8 cellular contexts compared by ENCODE assay signal in genomic region chr17:58658804-58659713, GRCh38. TPM values are rescaled to one million over a fixed set of nuclear protein-coding genes. Genes with fewer than 3 reads are reported as not detected.
DNase-seq lines count a peak whose midpoint lies in the region; TF ChIP-seq lines count a peak whose summit lies in the region.

No MANE protein-coding gene starts in this region.

- H3K4me3 Mint-ChIP-seq in HFFc6, result peak overlapping the region; percentile 78

- H3K79me2 ChIP-seq in parathyroid adenoma, result no peaks in the 10 kb centered on the region

- H3K4me3 ChIP-seq in adipocyte (ENCODE audit: low read length), result peak overlapping the region; percentile 66
- peak overlapping the region; percentile 60 for H3K4me3 ChIP-seq in parathyroid adenoma (ENCODE audit: low read depth, low read length)
- H3K4me3 ChIP-seq in tibial artery, result peak overlapping the region; percentile 42 to 51

- peak overlapping the region; percentile 87 for H3K9ac ChIP-seq in adipocyte (ENCODE audit: low read length)
- no peak overlapping the region for H3K9ac ChIP-seq in parathyroid adenoma

- H3K27ac ChIP-seq in parathyroid adenoma, result peak overlapping the region; percentile 66
- H3K27ac ChIP-seq in tibial artery, result peak overlapping the region; percentile 62 to 77

- H2AFZ ChIP-seq in parathyroid adenoma, result peak overlapping the region; percentile 80

- peak overlapping the region; percentile 83 for H3K4me2 ChIP-seq in parathyroid adenoma (ENCODE audit: low read length)

- DNase-seq in GM04504 (ENCODE audit: low read depth) (peak; percentile 83), HFFc6 (peak; percentile 98), NCI-H1105 (lab: John Stamatoyannopoulos, UW) (peak; percentile 80), SKM-1 (lab: John Stamatoyannopoulos, UW; ENCODE audit: unreplicated experiment) (peak; percentile 88), adipocyte (ENCODE audit: low read depth) (peak; percentile 88), cardiac septum (ENCODE audit: low spot score) (peak; percentile 76), tibial artery (peak; percentile 54 to 79)

- H3K36me3 Mint-ChIP-seq in HFFc6 (ENCODE audit: low read depth), result peaks cover 4% of the 10 kb centered on the region; the same call in 1 of the 2 replicates

- H3K9me3 ChIP-seq in adipocyte (ENCODE audit: control insufficient read depth, low read length), result no peaks in the 10 kb centered on the region
- H3K9me3 ChIP-seq in parathyroid adenoma (ENCODE audit: control insufficient read depth, low read length), result no peaks in the 10 kb centered on the region
- H3K9me3 ChIP-seq in tibial artery, result no peaks in the 10 kb centered on the region

- peaks cover 11% of the 10 kb centered on the region for H3K9me3 Mint-ChIP-seq in HFFc6

- H3K4me1 Mint-ChIP-seq in HFFc6 (ENCODE audit: low read depth), result peaks cover 18% of the 10 kb centered on the region

- no peaks in the 10 kb centered on the region for H3K4me1 ChIP-seq in adipocyte (ENCODE audit: control insufficient read depth, insufficient read depth, low read length)
- no peaks in the 10 kb centered on the region for H3K4me1 ChIP-seq in parathyroid adenoma
- peaks cover 0 to 13% (median 2%) of the 10 kb centered on the region in 4 donors for H3K4me1 ChIP-seq in tibial artery

- no peaks in the 10 kb centered on the region for H3K27me3 ChIP-seq in adipocyte (replicated peaks; ENCODE audit: control insufficient read depth, insufficient read depth, low read length)
- H3K27me3 ChIP-seq in parathyroid adenoma (ENCODE audit: control insufficient read depth, insufficient read depth, low read length), result no peaks in the 10 kb centered on the region
- no peaks in the 10 kb centered on the region for H3K27me3 ChIP-seq in tibial artery

- TF ChIP-seq CTCF in HFFc6 (IDR thresholded peaks at IDR 0.05) (no peak), parathyroid adenoma (IDR thresholded peaks at IDR 0.05) (no peak), tibial artery (IDR thresholded peaks at IDR 0.05) (no peak)

- H3K36me3 ChIP-seq in adipocyte (ENCODE audit: control insufficient read depth, insufficient read depth, low read length, severe bottlenecking) (no peaks in the 10 kb centered on the region), parathyroid adenoma (ENCODE audit: control insufficient read depth, insufficient read depth, low read length) (no peaks in the 10 kb centered on the region), tibial artery (no peaks in the 10 kb centered on the region)

- intact Hi-C loops in cardiac septum (cut with DNase I) (loop anchor here (2.0 kb wide), 1 partner anchor 26 kb away; no protein-coding TSS in a partner anchor), tibial artery (cut with DNase I; ENCODE audit: low total_unique reads) (no loop called here)

- H3K27me3 Mint-ChIP-seq in HFFc6 (ENCODE audit: insufficient read depth), result peaks cover 13% of the 10 kb centered on the region

- peak overlapping the region; percentile 98 for H3K27ac Mint-ChIP-seq in HFFc6

RNA-seq across cellular contexts. Expression of gene TEX14, which starts 32.8 kb away (rescaled TPM):
- under 1 TPM in 1 of 6 experiments, not detected in 5; 0.20 TPM for total RNA-seq in HFFc6 (2021; fragmentation: NEBNext Ultra II Directional; extraction: Animal tissue kit (Norgen Biotek cat#: 25700))
- total RNA-seq in cardiac septum, result 0.32 TPM

RNA-seq across cellular contexts. Expression of gene RAD51C, which starts 33.3 kb away (rescaled TPM):
- 10 to 100 TPM; 20.8 to 27.4 (median 24.8) TPM for total RNA-seq in HFFc6 (2021; fragmentation: NEBNext Ultra II Directional; extraction: Animal tissue kit (Norgen Biotek cat#: 25700))
- 29.2 TPM for total RNA-seq in cardiac septum

Comparison
In these comparisons a context has a peak if more than half of its experiments do, and no peak if none do; other contexts are left out.
1. Peak in every context shown above with its lines: DNase-seq, H3K4me3 ChIP-seq and H3K27ac ChIP-seq.